29 cellular contexts compared by ENCODE assay signal in the genomic region with DNA sequence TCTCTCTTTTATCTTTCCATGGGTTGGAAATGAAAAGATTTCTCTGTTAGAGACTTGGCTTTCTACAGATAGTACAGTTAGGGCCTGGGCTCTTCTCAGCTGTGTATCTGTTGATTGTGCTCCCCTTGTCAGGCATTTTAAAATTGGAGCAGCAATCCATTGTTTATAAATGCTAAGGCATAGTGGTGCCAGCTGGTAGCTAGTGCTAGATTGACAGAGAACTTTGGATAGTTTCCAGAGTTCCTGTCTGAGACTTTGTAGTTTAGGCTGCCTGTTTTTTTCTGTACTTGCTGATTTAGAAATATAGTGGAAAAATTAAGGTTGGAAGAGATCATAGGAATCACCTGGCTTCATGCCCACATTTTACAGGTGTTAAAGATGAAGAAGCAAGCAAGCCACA. TPM values are rescaled to one million over a fixed set of nuclear protein-coding genes. Genes with fewer than 3 reads are reported as not detected.
A peak's percentile ranks its signal among the peaks of the same experiment; 100 is the strongest.
DNase-seq lines count a peak whose midpoint lies in the region; ATAC-seq lines count a peak whose summit lies in the region.
"Had no signal": no experiment of that assay in that cellular context is flagged by ENCODE, and none has a peak within 500 bp of the region (broad histone marks: within the 10 kb centered on the region; RNA-seq: fewer than 3 reads in every experiment).

No MANE protein-coding gene starts in this region.

- peak; percentile 48 for DNase-seq in DMS 273 (lab: John Stamatoyannopoulos, UW; ENCODE audit: unreplicated experiment)
- DNase-seq in DMS 273 treated with DMSO at 0.1 percent for 48 hours (lab: John Stamatoyannopoulos, UW), result no peak
- DNase-seq in left ventricle myocardium superior, result no peak
- peak in 2 of 49 donors; percentile 8 to 36 for DNase-seq in substantia nigra (lab: John Stamatoyannopoulos, UW)
- no peak for DNase-seq in NCI-H2196 treated with DMSO at 0.1 percent for 48 hours (lab: John Stamatoyannopoulos, UW; ENCODE audit: unreplicated experiment)
- no peak for DNase-seq in stimulated activated CD4-positive, alpha-beta T cell treated with anti-CD3 and anti-CD28 coated beads, Interleukin-4, amount 100 ng/mL, for 1 hour
- DNase-seq: activated CD4-positive, alpha-beta memory T cell treated with anti-CD3 and anti-CD28 coated beads for 36 hours; activated CD8-positive, alpha-beta memory T cell treated with anti-CD3 and anti-CD28 coated beads, Interleukin-2, amount 50 U/mL, for 4 hours; activated naive CD4-positive, alpha-beta T cell treated with Interleukin-2 at 50 U/mL for 16 hours; COR-L47; DMS79 treated with DMSO at 0.1 percent for 48 hours; GF-D8; GM23248; Kasumi-1; left lung; MV-4-11; naive thymus-derived CD8-positive, alpha-beta T cell; NCI-H187; NCI-H526 treated with DMSO at 0.1 percent for 48 hours; right lobe of liver; SHP77; stimulated activated CD4-positive, alpha-beta T cell treated with anti-CD3 and anti-CD28 coated beads, Interleukin-2, amount 100 ng/mL, for 48 hours; T-helper 17 cell; trophoblast cell had no signal

- H3K27ac ChIP-seq in angular gyrus (ENCODE audit: low read depth, low read length), result peak overlapping the region; percentile 46
- H3K27ac ChIP-seq in substantia nigra (ENCODE audit: low read depth, low read length, poor library complexity, severe bottlenecking), result peak overlapping the region; percentile 62
- H3K27ac ChIP-seq: 22Rv1, C4-2B, GM23248, left lung, right lobe of liver had no signal

- intact Hi-C loops in left ventricle myocardium superior (cut with micrococcal nuclease), result no loop called here

- peak; percentile 74 for ATAC-seq in left ventricle myocardium superior
- ATAC-seq in GM21360 (IDR thresholded peaks at IDR 0.05; ENCODE audit: unreplicated experiment), result no peak
- ATAC-seq: activated CD4-positive, CD25-positive, alpha-beta regulatory T cell treated with anti-CD3 and anti-CD28 coated beads, Interleukin-2, amount 50 U/mL, for 24 hours; left lung; naive thymus-derived CD8-positive, alpha-beta T cell; T-helper 17 cell had no signal

RNA-seq across cellular contexts. Expression of gene TTLL5, which starts 6.1 kb away (rescaled TPM):
- total RNA-seq in left ventricle myocardium superior, result 15.8 TPM

RNA-seq across cellular contexts. Expression of gene ERG28, which starts 6.4 kb away (rescaled TPM):
- 6.2 TPM for total RNA-seq in left ventricle myocardium superior
